23 cellular contexts compared by ENCODE assay signal in the genomic region with DNA sequence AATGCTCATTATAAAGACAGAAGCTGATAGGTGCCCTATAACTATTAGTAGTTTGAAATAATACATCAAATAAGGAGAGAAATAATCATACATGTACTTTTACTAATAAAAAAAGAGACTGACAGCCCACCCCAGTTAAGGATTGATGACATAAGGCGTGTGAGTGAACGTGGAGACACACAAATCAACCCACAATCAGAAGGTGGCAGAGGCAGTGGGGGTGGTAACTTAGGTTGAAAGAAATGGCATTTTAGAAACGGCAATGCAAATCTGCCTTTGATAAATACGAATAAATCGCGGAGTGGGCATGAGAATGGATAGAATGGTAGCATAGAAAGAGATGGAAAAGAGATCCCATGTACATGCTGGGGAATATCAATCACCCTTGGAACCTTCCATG.
"Had no signal": no experiment of that assay in that cellular context is flagged by ENCODE, and none has a peak within 500 bp of the region (broad histone marks: within the 10 kb centered on the region; RNA-seq: fewer than 3 reads in every experiment).

No MANE protein-coding gene starts in this region.

- H3K4me3 ChIP-seq: colonic mucosa, esophagus squamous epithelium, gastrocnemius medialis, heart right ventricle, left lung, lower lobe of right lung, mucosa of descending colon had no signal

- H3K4me1 ChIP-seq: colonic mucosa, gastrocnemius medialis, heart right ventricle, left lung, lower lobe of right lung had no signal

- H3K36me3 ChIP-seq: colonic mucosa, esophagus squamous epithelium, gastrocnemius medialis, heart right ventricle, left lung, lower lobe of right lung had no signal

- H3K27ac Mint-ChIP-seq: dendritic cell treated with granulocyte-macrophage colony-stimulating factor and Interleukin-4, amounts not matched to agents 40 ng/mL and 50 ng/mL, for 4 days; effector memory CD8-positive, alpha-beta T cell; endodermal cell; mesothelial cell of epicardium; naive B cell had no signal

- H3K9me3 Mint-ChIP-seq: effector memory CD8-positive, alpha-beta T cell; endodermal cell; mesothelial cell of epicardium had no signal

- DNase-seq: colonic mucosa; cortex of kidney; effector CD8-positive, alpha-beta T cell; effector memory CD8-positive, alpha-beta T cell; endodermal cell; erythroblast; esophagus squamous epithelium; foreskin fibroblast; foreskin melanocyte; gastrocnemius medialis; glutamatergic neuron; heart right ventricle; hippocampal formation; left cardiac atrium; left lung; left ventricle myocardium superior; lower lobe of right lung; mesenchymal stem cell; mucosa of descending colon; naive B cell had no signal

- H3K4me1 Mint-ChIP-seq: mesothelial cell of epicardium, naive B cell had no signal

- H3K9me3 ChIP-seq: colonic mucosa, esophagus squamous epithelium, gastrocnemius medialis, heart right ventricle, lower lobe of right lung had no signal

- H3K27ac ChIP-seq: colonic mucosa, epithelial cell of prostate, esophagus squamous epithelium, gastrocnemius medialis, heart right ventricle, left lung, lower lobe of right lung had no signal

- H3K27me3 Mint-ChIP-seq: dendritic cell treated with granulocyte-macrophage colony-stimulating factor and Interleukin-4, amounts not matched to agents 40 ng/mL and 50 ng/mL, for 4 days had no signal

- H3K36me3 Mint-ChIP-seq: mesothelial cell of epicardium, naive B cell had no signal

- H3K27me3 ChIP-seq: colonic mucosa, esophagus squamous epithelium, gastrocnemius medialis, left lung had no signal

- H3K4me3 Mint-ChIP-seq: dendritic cell treated with granulocyte-macrophage colony-stimulating factor and Interleukin-4, amounts not matched to agents 40 ng/mL and 50 ng/mL, for 4 days; effector memory CD8-positive, alpha-beta T cell; endodermal cell; mesothelial cell of epicardium; naive B cell had no signal
